ENCODE assay signal across 1 cellular context in the genomic region with DNA sequence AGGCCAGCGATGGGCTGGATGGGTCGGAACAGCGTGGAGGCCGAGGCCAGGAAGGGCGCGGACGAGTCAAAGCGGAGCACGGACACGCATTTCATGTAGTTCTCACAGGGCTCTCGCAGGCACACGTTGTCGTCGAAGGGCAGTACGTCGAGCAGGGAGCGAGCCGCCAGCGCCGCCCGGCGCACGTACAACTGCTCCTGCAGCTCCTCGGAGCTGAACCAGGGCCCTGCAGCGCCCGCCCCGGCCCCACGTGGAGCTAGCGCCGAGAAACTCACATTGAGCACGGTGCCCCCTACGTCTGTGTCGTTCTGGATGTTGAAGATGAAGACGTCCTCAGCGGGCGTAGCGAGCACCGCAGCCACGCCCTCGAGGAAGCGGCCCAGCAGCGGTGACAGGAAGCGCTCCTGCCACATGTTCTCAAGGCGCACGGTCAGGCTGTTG.
TF ChIP-seq lines count a peak whose summit lies in the region.

No MANE protein-coding gene starts in this region.

TF ChIP-seq in IMR-90, 13 proteins besides CTCF, POLR2A, EP300 and RAD21:
- TF ChIP-seq BHLHE40 (IDR thresholded peaks at IDR 0.05; ENCODE audit: low read depth, low read length): no peak
- TF ChIP-seq, protein P1, sequence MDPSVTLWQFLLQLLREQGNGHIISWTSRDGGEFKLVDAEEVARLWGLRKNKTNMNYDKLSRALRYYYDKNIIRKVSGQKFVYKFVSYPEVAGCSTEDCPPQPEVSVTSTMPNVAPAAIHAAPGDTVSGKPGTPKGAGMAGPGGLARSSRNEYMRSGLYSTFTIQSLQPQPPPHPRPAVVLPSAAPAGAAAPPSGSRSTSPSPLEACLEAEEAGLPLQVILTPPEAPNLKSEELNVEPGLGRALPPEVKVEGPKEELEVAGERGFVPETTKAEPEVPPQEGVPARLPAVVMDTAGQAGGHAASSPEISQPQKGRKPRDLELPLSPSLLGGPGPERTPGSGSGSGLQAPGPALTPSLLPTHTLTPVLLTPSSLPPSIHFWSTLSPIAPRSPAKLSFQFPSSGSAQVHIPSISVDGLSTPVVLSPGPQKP (IDR thresholded peaks at IDR 0.05; ENCODE audit: borderline replicate concordance, low read depth, low read length): no peak
- TF ChIP-seq CEBPB (IDR thresholded peaks at IDR 0.05; ENCODE audit: low read depth, low read length): no peak
- no peak for TF ChIP-seq SMC3 (IDR thresholded peaks at IDR 0.05; ENCODE audit: low read depth, low read length)
- TF ChIP-seq RFX5 (IDR thresholded peaks at IDR 0.05; ENCODE audit: low read depth, low read length): no peak
- no peak for TF ChIP-seq FOS (IDR thresholded peaks at IDR 0.05; ENCODE audit: low read depth, low read length)
- TF ChIP-seq, protein P2, sequence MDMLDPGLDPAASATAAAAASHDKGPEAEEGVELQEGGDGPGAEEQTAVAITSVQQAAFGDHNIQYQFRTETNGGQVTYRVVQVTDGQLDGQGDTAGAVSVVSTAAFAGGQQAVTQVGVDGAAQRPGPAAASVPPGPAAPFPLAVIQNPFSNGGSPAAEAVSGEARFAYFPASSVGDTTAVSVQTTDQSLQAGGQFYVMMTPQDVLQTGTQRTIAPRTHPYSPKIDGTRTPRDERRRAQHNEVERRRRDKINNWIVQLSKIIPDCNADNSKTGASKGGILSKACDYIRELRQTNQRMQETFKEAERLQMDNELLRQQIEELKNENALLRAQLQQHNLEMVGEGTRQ (IDR thresholded peaks at IDR 0.05; ENCODE audit: low read depth, low read length): no peak
- TF ChIP-seq MXI1 (IDR thresholded peaks at IDR 0.05; ENCODE audit: borderline replicate concordance, low read depth, low read length): no peak
- no peak for TF ChIP-seq CHD1 (IDR thresholded peaks at IDR 0.05; ENCODE audit: low read depth, low read length)
